In the genomic region with DNA sequence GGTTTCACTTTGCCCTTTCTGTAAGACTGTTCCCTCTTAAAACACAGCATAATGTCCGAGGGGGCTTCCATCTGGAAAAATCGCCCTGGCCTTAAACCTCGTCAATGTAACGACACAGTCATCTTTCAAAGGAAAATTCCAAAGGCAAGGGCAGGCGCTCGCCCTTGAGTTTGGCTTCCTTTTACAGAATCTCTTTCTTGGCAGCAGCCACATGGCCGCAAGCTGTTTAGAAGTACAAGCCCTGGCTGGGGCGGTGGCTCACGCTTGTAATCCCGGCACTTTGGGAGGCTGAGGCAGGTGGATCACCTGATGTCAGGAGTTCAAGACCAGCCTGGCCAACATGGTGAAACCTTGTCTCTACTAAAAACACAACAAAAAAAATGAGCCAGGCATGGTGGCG, we compare ENCODE assay signal across 1 cellular context.
TF ChIP-seq lines count a peak whose summit lies in the region.

No MANE protein-coding gene starts in this region.

TF ChIP-seq in K562, 482 proteins besides CTCF, POLR2A, EP300 and RAD21 (continued from another document):
- no peak for TF ChIP-seq SMAD1 (IDR thresholded peaks at IDR 0.05; ENCODE audit: low read depth, low read length, partially characterized antibody)
